Comparison of ENCODE assay signal across 13 cellular contexts in genomic region chr12:113007166-113007565, GRCh38. TPM values are rescaled to one million over a fixed set of nuclear protein-coding genes. Genes with fewer than 3 reads are reported as not detected.
A peak's percentile ranks its signal among the peaks of the same experiment; 100 is the strongest.
DNase-seq lines count a peak whose midpoint lies in the region; TF ChIP-seq lines count a peak whose summit lies in the region.
"Had no signal": no experiment of that assay in that cellular context is flagged by ENCODE, and none has a peak within 500 bp of the region (broad histone marks: within the 10 kb centered on the region; RNA-seq: fewer than 3 reads in every experiment).

No MANE protein-coding gene starts in this region.

- peaks cover 13% of the 10 kb centered on the region for H3K4me1 Mint-ChIP-seq in HFFc6 (ENCODE audit: low read depth)
- no peaks in the 10 kb centered on the region for H3K4me1 Mint-ChIP-seq in activated CD4-positive, alpha-beta memory T cell treated with anti-CD3 and anti-CD28 coated beads, Interleukin-2, amount 10 ng/mL, durations not matched to agents 7 days and 5 days
- H3K4me1 Mint-ChIP-seq: brain had no signal

- DNase-seq in AG09309 (ENCODE audit: low read depth) (peak; percentile 78), HFFc6 (peak; percentile 73), amniotic epithelial cell (ENCODE audit: low read depth) (peak; percentile 60), glomerular visceral epithelial cell (ENCODE audit: extremely low spot score) (peak; percentile 83), NCI-H1694 (lab: John Stamatoyannopoulos, UW) (no peak), COLO668 (lab: John Stamatoyannopoulos, UW; ENCODE audit: unreplicated experiment) (no peak)
- no peak for DNase-seq in stimulated activated CD4-positive, alpha-beta T cell treated with anti-CD3 and anti-CD28 coated beads, Interleukin-2, amount 100 ng/mL, for 48 hours
- DNase-seq in activated CD4-positive, alpha-beta memory T cell treated with anti-CD3 and anti-CD28 coated beads, Interleukin-2, amount 10 ng/mL, durations not matched to agents 7 days and 5 days: no peak
- DNase-seq: activated CD4-positive, alpha-beta T cell treated with anti-CD3 and anti-CD28 coated beads for 48 hours had no signal

- peak overlapping the region; percentile 16; the same call in 1 of the 2 replicates for H3K4me3 Mint-ChIP-seq in HFFc6
- no peak overlapping the region for H3K4me3 Mint-ChIP-seq in activated CD4-positive, alpha-beta memory T cell treated with anti-CD3 and anti-CD28 coated beads, Interleukin-2, amount 10 ng/mL, durations not matched to agents 7 days and 5 days
- H3K4me3 Mint-ChIP-seq: brain; stimulated activated naive CD8-positive, alpha-beta T cell treated with anti-CD3 and anti-CD28 coated beads, Interleukin-15, Interleukin-2, amounts not matched to agents 100 ng/mL and 50 ng/mL, for 24 hours had no signal

- peaks cover 4% of the 10 kb centered on the region for H3K9me3 Mint-ChIP-seq in HFFc6
- peaks cover 6% of the 10 kb centered on the region for H3K9me3 Mint-ChIP-seq in activated CD4-positive, alpha-beta memory T cell treated with anti-CD3 and anti-CD28 coated beads, Interleukin-2, amount 10 ng/mL, durations not matched to agents 7 days and 5 days

- H3K27ac Mint-ChIP-seq in HFFc6: peak overlapping the region; percentile 30
- H3K27ac Mint-ChIP-seq in activated CD4-positive, alpha-beta memory T cell treated with anti-CD3 and anti-CD28 coated beads, Interleukin-2, amount 10 ng/mL, durations not matched to agents 7 days and 5 days: no peak overlapping the region
- H3K27ac Mint-ChIP-seq: activated T-helper 2 cell treated with anti-CD3 and anti-CD28 coated beads, Interferon-gamma antibody, Interleukin-2, Interleukin-4, amounts not matched to agents 10 μg/mL and 5 μg/mL and 100 μg/mL, durations not matched to agents 14 hours and 24 hours and 36 hours; brain; progenitor cell of endocrine pancreas; stimulated activated naive CD8-positive, alpha-beta T cell treated with anti-CD3 and anti-CD28 coated beads, Interleukin-15, Interleukin-2, amounts not matched to agents 100 ng/mL and 50 ng/mL, for 24 hours had no signal

- POLR2A ChIA-PET in activated CD4-positive, alpha-beta memory T cell treated with anti-CD3 and anti-CD28 coated beads, Interleukin-2, amount 10 ng/mL, durations not matched to agents 7 days and 5 days (lab: Charles Lee): no interaction called here

- TF ChIP-seq CTCF in AG09309 (IDR thresholded peaks at IDR 0.05; ENCODE audit: control insufficient read depth, insufficient read depth, low read depth, low read length, missing control alignments) (no peak), HFFc6 (IDR thresholded peaks at IDR 0.05) (no peak)

- H3K27me3 Mint-ChIP-seq in HFFc6 (ENCODE audit: insufficient read depth): peaks cover 45% of the 10 kb centered on the region
- H3K27me3 Mint-ChIP-seq in activated CD4-positive, alpha-beta memory T cell treated with anti-CD3 and anti-CD28 coated beads, Interleukin-2, amount 10 ng/mL, durations not matched to agents 7 days and 5 days: no peaks in the 10 kb centered on the region
- H3K27me3 Mint-ChIP-seq: stimulated activated naive CD8-positive, alpha-beta T cell treated with anti-CD3 and anti-CD28 coated beads, Interleukin-15, Interleukin-2, amounts not matched to agents 100 ng/mL and 50 ng/mL, for 24 hours had no signal

- CTCF ChIA-PET in activated CD4-positive, alpha-beta memory T cell treated with anti-CD3 and anti-CD28 coated beads, Interleukin-2, amount 10 ng/mL, durations not matched to agents 7 days and 5 days (lab: Charles Lee): interaction anchor here (0.7 to 2.1 kb wide), 3 partner anchors 9 to 23 kb away, joined by 3 to 7 read pairs (median 7); no protein-coding TSS in a partner anchor

- peaks cover 6% of the 10 kb centered on the region for H3K36me3 Mint-ChIP-seq in HFFc6 (ENCODE audit: low read depth)
- peaks cover 94% of the 10 kb centered on the region for H3K36me3 Mint-ChIP-seq in activated CD4-positive, alpha-beta memory T cell treated with anti-CD3 and anti-CD28 coated beads, Interleukin-2, amount 10 ng/mL, durations not matched to agents 7 days and 5 days (ENCODE audit: low read depth)
- H3K36me3 Mint-ChIP-seq: brain had no signal

- H3K4me3 ChIP-seq in AG09309 (ENCODE audit: control insufficient read depth, low read depth, low read length): no peak overlapping the region

RNA-seq across cellular contexts. Expression of gene OAS2, which starts 28.8 kb away (rescaled TPM):
- under 1 TPM; 0.28 to 0.63 (median 0.47) TPM for total RNA-seq in HFFc6 (2021; fragmentation: NEBNext Ultra II Directional; extraction: Animal tissue kit (Norgen Biotek cat#: 25700))
- 100 to 1,000 TPM; 327 to 331 TPM for total RNA-seq in activated CD4-positive, alpha-beta memory T cell treated with anti-CD3 and anti-CD28 coated beads, Interleukin-2, amount 10 ng/mL, durations not matched to agents 7 days and 5 days
- total RNA-seq: progenitor cell of endocrine pancreas had no signal

RNA-seq across cellular contexts. Expression of gene DTX1, which starts 49.4 kb away (rescaled TPM):
- total RNA-seq in HFFc6 (2021; fragmentation: NEBNext Ultra II Directional; extraction: Animal tissue kit (Norgen Biotek cat#: 25700)): not detected
- under 1 TPM in 1 of 2 experiments, not detected in 1; 0.18 TPM for total RNA-seq in activated CD4-positive, alpha-beta memory T cell treated with anti-CD3 and anti-CD28 coated beads, Interleukin-2, amount 10 ng/mL, durations not matched to agents 7 days and 5 days

Comparison
In these comparisons a context has a peak if more than half of its experiments do, and no peak if none do; other contexts are left out.
1. DNase-seq: peak in AG09309 (single experiment), HFFc6 (single experiment), amniotic epithelial cell (single experiment) and glomerular visceral epithelial cell (single experiment); none in NCI-H1694 (single experiment), COLO668 (single experiment), stimulated activated CD4-positive, alpha-beta T cell treated with anti-CD3 and anti-CD28 coated beads, Interleukin-2, amount 100 ng/mL, for 48 hours (0 of 2) and activated CD4-positive, alpha-beta memory T cell treated with anti-CD3 and anti-CD28 coated beads, Interleukin-2, amount 10 ng/mL, durations not matched to agents 7 days and 5 days (single experiment).
2. RNA of gene OAS2, which starts 28.8 kb away (total RNA-seq): 327 to 331 TPM in activated CD4-positive, alpha-beta memory T cell treated with anti-CD3 and anti-CD28 coated beads, Interleukin-2, amount 10 ng/mL, durations not matched to agents 7 days and 5 days; 0.28 to 0.63 TPM in HFFc6; every median in the first group is over 100 times any median in the second.